In the genomic region with DNA sequence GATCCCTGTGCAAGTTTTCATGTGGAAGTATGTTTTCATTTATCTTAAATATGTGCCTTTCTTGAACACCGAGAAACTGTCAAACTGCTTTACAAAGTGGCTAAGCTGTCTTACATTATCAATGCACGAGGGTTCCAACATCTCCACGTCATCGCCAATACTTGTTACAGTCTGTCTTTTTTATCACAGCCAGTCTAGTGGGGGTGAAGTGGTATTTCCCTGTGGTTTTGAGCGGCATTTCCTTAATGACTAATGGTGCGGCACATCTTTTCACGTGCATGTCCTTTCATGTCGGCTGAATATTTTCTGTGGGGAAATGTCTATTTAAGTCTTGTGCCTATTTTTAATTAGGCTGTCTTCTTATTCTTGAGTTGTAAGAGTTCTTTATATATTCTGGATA, we compare ENCODE assay signal across 31 cellular contexts.
DNase-seq lines count a peak whose midpoint lies in the region; ATAC-seq and TF ChIP-seq lines count a peak whose summit lies in the region.
"Had no signal": no experiment of that assay in that cellular context is flagged by ENCODE, and none has a peak within 500 bp of the region (broad histone marks: within the 10 kb centered on the region; RNA-seq: fewer than 3 reads in every experiment).

No MANE protein-coding gene starts in this region.

- peak; percentile 4 for DNase-seq in stimulated activated CD4-positive, alpha-beta T cell treated with anti-CD3 and anti-CD28 coated beads, Interleukin-15, amount 100 ng/mL, for 24 hours
- no peak for DNase-seq in stimulated activated CD4-positive, alpha-beta T cell treated with anti-CD3 and anti-CD28 coated beads, Interleukin-12 subunit alpha, Interleukin-12 subunit beta, amount 100 ng/mL, for 4 hours
- DNase-seq in RWPE1 (ENCODE audit: low spot score) (peak; percentile 73), epithelial cell of esophagus (ENCODE audit: low read depth) (peak; percentile 92), NCI-H510A treated with DMSO at 0.1 percent for 48 hours (lab: John Stamatoyannopoulos, UW) (no peak), GDM1 (lab: John Stamatoyannopoulos, UW) (no peak)
- DNase-seq in CD4-positive, alpha-beta T cell: no peak
- DNase-seq: ACHN; activated CD4-positive, CD25-positive, alpha-beta regulatory T cell treated with anti-CD3 and anti-CD28 coated beads, Interleukin-2, amount 50 U/mL, for 72 hours; activated CD8-positive, alpha-beta memory T cell treated with anti-CD3 and anti-CD28 coated beads for 24 hours; activated naive CD4-positive, alpha-beta T cell treated with anti-CD3 and anti-CD28 coated beads, Interleukin-2, amount 50 U/mL, for 16 hours; activated T-cell treated with anti-CD3 and anti-CD28 coated beads, Interleukin-2, amount 50 U/mL, for 4 hours; C1 segment of cervical spinal cord; effector CD4-positive, alpha-beta T cell; erythroblast; foreskin melanocyte; left ventricle myocardium superior; midbrain; MM.1S; naive thymus-derived CD8-positive, alpha-beta T cell; NCI-H524; NK-92 treated with Interleukin-12 subunit alpha and Interleukin-12 subunit beta, amount 100 ng/mL, for 24 hours; SJCRH30; stimulated activated CD4-positive, alpha-beta T cell treated with anti-CD3 and anti-CD28 coated beads, Interleukin-2, amount 100 ng/mL, for 24 hours; substantia nigra; T-cell; upper lobe of right lung had no signal

- intact Hi-C loops in CD4-positive, alpha-beta T cell (cut with DNase I, micrococcal nuclease): no loop called here

- no peak overlapping the region for H3K4me3 ChIP-seq in epithelial cell of esophagus (ENCODE audit: low read length)
- H3K4me3 ChIP-seq: SJCRH30, skin epidermis, upper lobe of right lung had no signal

- no peaks in the 10 kb centered on the region for H3K4me1 Mint-ChIP-seq in CD4-positive, alpha-beta T cell (ENCODE audit: low read depth)
- H3K4me1 Mint-ChIP-seq: stimulated activated effector memory CD8-positive, alpha-beta T cell treated with anti-CD3 and anti-CD28 coated beads, Interleukin-12 subunit alpha, Interleukin-12 subunit beta, amount 100 ng/mL, for 72 hours; T-cell had no signal

- H3K27ac ChIP-seq in RWPE1: no peak overlapping the region
- H3K27ac ChIP-seq in CD4-positive, alpha-beta T cell (ENCODE audit: low read depth, low read length): no peak overlapping the region
- H3K27ac ChIP-seq: SJCRH30, skin epidermis, upper lobe of right lung had no signal

- TF ChIP-seq CTCF in RWPE1 (conservative IDR thresholded peaks at IDR 0.05; ENCODE audit: low read depth) (no peak), epithelial cell of esophagus (IDR thresholded peaks at IDR 0.05; ENCODE audit: insufficient read depth, low read depth, low read length, missing control alignments) (no peak)
- no peak for TF ChIP-seq CTCF in CD4-positive, alpha-beta T cell (IDR thresholded peaks at IDR 0.05)

- CTCF ChIA-PET in RWPE1 (lab: Yijun Ruan, JAX): no interaction called here
- CTCF ChIA-PET in CD4-positive, alpha-beta T cell (lab: Charles Lee): no interaction called here

- H3K9me3 ChIP-seq in CD4-positive, alpha-beta T cell (ENCODE audit: control insufficient read depth, low read length): no peaks in the 10 kb centered on the region
- H3K9me3 ChIP-seq: SJCRH30, upper lobe of right lung had no signal

- POLR2A ChIA-PET in RWPE1 (lab: Yijun Ruan, JAX; ENCODE audit: low non-redundant PET): no interaction called here
- POLR2A ChIA-PET in CD4-positive, alpha-beta T cell (lab: Charles Lee): no interaction called here

- no peak overlapping the region for H3K4me3 Mint-ChIP-seq in CD4-positive, alpha-beta T cell
- H3K4me3 Mint-ChIP-seq: activated T-cell treated with anti-CD3 and anti-CD28 coated beads, Interleukin-2, amount 50 U/mL, for 4 hours; IgD-negative memory B cell; naive thymus-derived CD8-positive, alpha-beta T cell; stimulated activated effector memory CD8-positive, alpha-beta T cell treated with anti-CD3 and anti-CD28 coated beads, Interleukin-12 subunit alpha, Interleukin-12 subunit beta, amount 100 ng/mL, for 72 hours; T-cell had no signal

- no peak overlapping the region for H3K27ac Mint-ChIP-seq in CD4-positive, alpha-beta T cell
- H3K27ac Mint-ChIP-seq: IgD-negative memory B cell; stimulated activated effector memory CD8-positive, alpha-beta T cell treated with anti-CD3 and anti-CD28 coated beads, Interleukin-12 subunit alpha, Interleukin-12 subunit beta, amount 100 ng/mL, for 72 hours; T-cell had no signal

- no peaks in the 10 kb centered on the region for H3K27me3 Mint-ChIP-seq in CD4-positive, alpha-beta T cell
- H3K27me3 Mint-ChIP-seq: naive thymus-derived CD8-positive, alpha-beta T cell; T-cell had no signal

- H3K9me3 Mint-ChIP-seq in CD4-positive, alpha-beta T cell: no peaks in the 10 kb centered on the region
- H3K9me3 Mint-ChIP-seq: T-cell had no signal

- no peaks in the 10 kb centered on the region for H3K27me3 ChIP-seq in CD4-positive, alpha-beta T cell (ENCODE audit: control insufficient read depth, insufficient read depth, low read length)
- H3K27me3 ChIP-seq: SJCRH30, upper lobe of right lung had no signal

- no peaks in the 10 kb centered on the region for H3K36me3 Mint-ChIP-seq in CD4-positive, alpha-beta T cell (ENCODE audit: low read depth)

- no peak for ATAC-seq in GM21381 (IDR thresholded peaks at IDR 0.05; ENCODE audit: unreplicated experiment)
- no peak for ATAC-seq in CD4-positive, alpha-beta T cell (ENCODE audit: poor library complexity)
- ATAC-seq: left ventricle myocardium superior; naive thymus-derived CD8-positive, alpha-beta T cell; stimulated activated effector memory CD8-positive, alpha-beta T cell treated with anti-CD3 and anti-CD28 coated beads, Interleukin-12 subunit alpha, Interleukin-12 subunit beta, amount 100 ng/mL, for 72 hours; T-cell; upper lobe of right lung had no signal

Comparison
In these comparisons a context has a peak if more than half of its experiments do, and no peak if none do; other contexts are left out.
1. DNase-seq: peak in stimulated activated CD4-positive, alpha-beta T cell treated with anti-CD3 and anti-CD28 coated beads, Interleukin-15, amount 100 ng/mL, for 24 hours (single experiment), RWPE1 (single experiment) and epithelial cell of esophagus (single experiment); none in stimulated activated CD4-positive, alpha-beta T cell treated with anti-CD3 and anti-CD28 coated beads, Interleukin-12 subunit alpha, Interleukin-12 subunit beta, amount 100 ng/mL, for 4 hours (single experiment), NCI-H510A treated with DMSO at 0.1 percent for 48 hours (single experiment), GDM1 (single experiment) and CD4-positive, alpha-beta T cell (0 of 10).